ENCODE assay signal across 11 cellular contexts in the genomic region with DNA sequence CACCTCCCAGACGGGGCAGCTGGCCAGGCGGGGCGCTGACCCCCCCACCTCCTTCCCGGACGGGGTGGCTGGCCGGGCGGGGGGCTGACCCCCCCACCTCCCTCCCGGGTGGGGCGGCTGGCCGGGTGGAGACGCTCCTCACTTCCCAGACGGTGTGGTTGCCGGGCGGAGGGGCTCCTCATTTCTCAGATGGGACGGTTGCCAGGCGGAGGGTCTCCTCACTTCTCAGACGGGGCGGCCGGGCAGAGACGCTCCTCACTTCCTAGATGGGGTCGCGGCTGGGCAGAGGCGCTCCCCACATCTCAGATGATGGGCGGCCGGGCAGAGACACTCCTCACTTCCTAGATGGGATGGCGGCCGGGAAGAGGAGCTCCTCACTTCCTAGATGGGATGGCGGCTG. TPM values are rescaled to one million over a fixed set of nuclear protein-coding genes. Genes with fewer than 3 reads are reported as not detected.
"Had no signal": no experiment of that assay in that cellular context is flagged by ENCODE, and none has a peak within 500 bp of the region (broad histone marks: within the 10 kb centered on the region; RNA-seq: fewer than 3 reads in every experiment).

No MANE protein-coding gene starts in this region.

RNA-seq across cellular contexts. Expression of a gene that starts 14.8 kb away (rescaled TPM):
- total RNA-seq: OCI-LY7, PC-3, PC-9, Peyer's patch, Right ventricle myocardium inferior, Right ventricle myocardium superior, RPMI7951, SJCRH30, SJSA1, SK-MEL-5 had no signal
- polyA plus RNA-seq: SK-N-SH had no signal

RNA-seq across cellular contexts. Expression of a gene that starts 16.3 kb away (rescaled TPM):
- total RNA-seq: OCI-LY7, PC-3, PC-9, Peyer's patch, Right ventricle myocardium inferior, Right ventricle myocardium superior, RPMI7951, SJCRH30, SJSA1, SK-MEL-5 had no signal
- polyA plus RNA-seq: SK-N-SH had no signal

RNA-seq across cellular contexts. Expression of a gene that starts 24.2 kb away (rescaled TPM):
- total RNA-seq: OCI-LY7, PC-3, PC-9, Peyer's patch, Right ventricle myocardium inferior, Right ventricle myocardium superior, RPMI7951, SJCRH30, SJSA1, SK-MEL-5 had no signal
- polyA plus RNA-seq: SK-N-SH had no signal

RNA-seq across cellular contexts. Expression of a gene that starts 56.0 kb away (rescaled TPM):
- total RNA-seq: OCI-LY7, PC-3, PC-9, Peyer's patch, Right ventricle myocardium inferior, Right ventricle myocardium superior, RPMI7951, SJCRH30, SJSA1, SK-MEL-5 had no signal
- polyA plus RNA-seq: SK-N-SH had no signal

RNA-seq across cellular contexts. Expression of a gene that starts 59.0 kb away (rescaled TPM):
- total RNA-seq: OCI-LY7, PC-3, PC-9, Peyer's patch, Right ventricle myocardium inferior, Right ventricle myocardium superior, SJCRH30, SJSA1, SK-MEL-5 had no signal
- polyA plus RNA-seq: SK-N-SH had no signal
